18 cellular contexts compared by ENCODE assay signal in the genomic region with DNA sequence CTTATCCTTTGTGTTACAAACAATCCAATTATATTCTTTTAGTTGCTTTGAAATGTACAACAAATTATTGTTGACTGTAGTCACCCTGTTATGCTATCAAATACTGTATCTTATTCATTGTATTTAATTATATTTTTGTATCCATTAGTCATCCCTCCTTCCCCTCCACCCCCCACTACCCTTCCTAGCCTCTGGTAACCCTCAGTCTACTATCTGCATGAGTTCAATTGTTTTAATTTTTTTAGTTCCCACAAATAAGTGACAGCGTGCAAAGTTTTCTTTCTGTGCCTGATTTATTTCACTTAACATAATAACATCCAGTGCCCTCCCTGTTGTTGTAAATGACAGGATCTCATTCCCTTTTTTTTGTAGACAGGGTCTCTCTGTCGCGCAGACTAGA. TPM values are rescaled to one million over a fixed set of nuclear protein-coding genes. Genes with fewer than 3 reads are reported as not detected.
DNase-seq lines count a peak whose midpoint lies in the region; ATAC-seq and TF ChIP-seq lines count a peak whose summit lies in the region.
"Had no signal": no experiment of that assay in that cellular context is flagged by ENCODE, and none has a peak within 500 bp of the region (broad histone marks: within the 10 kb centered on the region; RNA-seq: fewer than 3 reads in every experiment).

No MANE protein-coding gene starts in this region.

- intact Hi-C loops in Calu3 (cut with micrococcal nuclease; ENCODE audit: unreplicated experiment): no loop called here

- H3K36me3 Mint-ChIP-seq in Calu3 (ENCODE audit: insufficient read depth, unreplicated experiment) (peaks cover 81% of the 10 kb centered on the region), HFFc6 (ENCODE audit: low read depth) (peaks cover 41% of the 10 kb centered on the region), brain (peaks cover 74% of the 10 kb centered on the region), neural crest cell (ENCODE audit: low read depth) (peaks cover 34% of the 10 kb centered on the region)

- H3K9me3 Mint-ChIP-seq in Calu3 (ENCODE audit: low read depth, unreplicated experiment): peaks cover 3% of the 10 kb centered on the region
- H3K9me3 Mint-ChIP-seq in HFFc6: peaks cover 4% of the 10 kb centered on the region
- H3K9me3 Mint-ChIP-seq in brain: peaks cover 0 to 11% (median 5%) of the 10 kb centered on the region in 5 experiments
- H3K9me3 Mint-ChIP-seq in neural crest cell: peaks cover 3% of the 10 kb centered on the region

- H3K27ac Mint-ChIP-seq in Calu3 (ENCODE audit: unreplicated experiment): no peak overlapping the region
- H3K27ac Mint-ChIP-seq in HFFc6: peak overlapping the region; percentile 75
- peak overlapping the region in 2 of 5 experiments; percentile 18 to 69 for H3K27ac Mint-ChIP-seq in brain
- H3K27ac Mint-ChIP-seq in neural crest cell (ENCODE audit: unreplicated experiment): no peak overlapping the region
- H3K27ac Mint-ChIP-seq: B cell had no signal

- TF ChIP-seq CTCF in Calu3 (IDR thresholded peaks at IDR 0.05; ENCODE audit: unreplicated experiment): no peak
- TF ChIP-seq CTCF in HFFc6 (IDR thresholded peaks at IDR 0.05): no peak
- TF ChIP-seq CTCF in brain (conservative IDR thresholded peaks at IDR 0.05): no peak
- no peak for TF ChIP-seq CTCF in neural crest cell (conservative IDR thresholded peaks at IDR 0.05)

- peaks cover 47% of the 10 kb centered on the region for H3K4me1 Mint-ChIP-seq in Calu3 (ENCODE audit: low read depth, unreplicated experiment)
- peaks cover 49% of the 10 kb centered on the region for H3K4me1 Mint-ChIP-seq in HFFc6 (ENCODE audit: low read depth)
- H3K4me1 Mint-ChIP-seq in brain: peaks cover 53% of the 10 kb centered on the region
- H3K4me1 Mint-ChIP-seq in neural crest cell: peaks cover 63% of the 10 kb centered on the region

- H3K27me3 Mint-ChIP-seq in Calu3 (ENCODE audit: unreplicated experiment) (no peaks in the 10 kb centered on the region), HFFc6 (ENCODE audit: insufficient read depth) (peaks cover 5% of the 10 kb centered on the region), brain (peaks cover 11% of the 10 kb centered on the region), neural crest cell (ENCODE audit: low read depth) (peaks cover 4% of the 10 kb centered on the region)
- H3K27me3 Mint-ChIP-seq: B cell had no signal

- no peak for DNase-seq in Calu3
- no peak for DNase-seq in HFFc6
- no peak for DNase-seq in neural crest cell (ENCODE audit: low read depth, low spot score)
- DNase-seq in stimulated activated CD4-positive, alpha-beta T cell treated with anti-CD3 and anti-CD28 coated beads, Interleukin-2, amount 100 ng/mL, for 24 hours: no peak
- no peak for DNase-seq in medulla oblongata (ENCODE audit: extremely low spot score)
- DNase-seq in NOMO-1 (lab: John Stamatoyannopoulos, UW; ENCODE audit: unreplicated experiment in 2 of 2): no peak
- DNase-seq: DMS153, H9, left ventricle myocardium superior, NCI-H187 treated with DMSO at 0.1 percent for 48 hours, SIG-M5, spleen, T-helper 9 cell, transverse colon had no signal

- H3K4me3 Mint-ChIP-seq in Calu3 (ENCODE audit: low read depth, unreplicated experiment): peak overlapping the region; percentile 95
- peak overlapping the region; percentile 43 for H3K4me3 Mint-ChIP-seq in HFFc6
- H3K4me3 Mint-ChIP-seq in brain: peak overlapping the region; percentile 20 to 76 (median 45)
- peak overlapping the region; percentile 85 for H3K4me3 Mint-ChIP-seq in neural crest cell
- H3K4me3 Mint-ChIP-seq: B cell had no signal

- no peak for ATAC-seq in GM21447 (IDR thresholded peaks at IDR 0.05; ENCODE audit: unreplicated experiment)
- ATAC-seq: gastroesophageal sphincter, left ventricle myocardium superior had no signal

- CTCF ChIA-PET in Calu3 (lab: Charles Lee): interaction anchor here (0.8 kb wide), 1 partner anchor 71 kb away, joined by 4 read pairs; no protein-coding TSS in a partner anchor

- BruUV-seq in Calu3 (replicated peaks; lab: Mats Ljungman, UMichigan): no TSS peak

RNA-seq across cellular contexts. Expression of a gene that starts 4.5 kb away (rescaled TPM):
- 169 and 174 TPM in 2 replicates for total RNA-seq in Calu3 (2022)
- 100 to 1,000 TPM; 158 to 181 (median 175) TPM for total RNA-seq in HFFc6 (2021; fragmentation: NEBNext Ultra II Directional; extraction: Animal tissue kit (Norgen Biotek cat#: 25700))
- 169 TPM for polyA plus RNA-seq in brain (ENCODE audit: insufficient read depth, low read depth, low replicate concordance)
- 272 and 280 TPM in 2 replicates for total RNA-seq in neural crest cell

RNA-seq across cellular contexts. Expression of a gene that starts 21.6 kb away (rescaled TPM):
- total RNA-seq in Calu3 (2022): 73.0 and 85.2 TPM in 2 replicates
- 10 to 100 TPM; 43.9 to 66.1 (median 55.2) TPM for total RNA-seq in HFFc6 (2021; fragmentation: NEBNext Ultra II Directional; extraction: Animal tissue kit (Norgen Biotek cat#: 25700))
- polyA plus RNA-seq in brain (ENCODE audit: insufficient read depth, low read depth, low replicate concordance): 16.6 TPM
- 103 and 104 TPM in 2 replicates for total RNA-seq in neural crest cell

Comparison
In these comparisons a context has a peak if more than half of its experiments do, and no peak if none do; other contexts are left out.
1. H3K4me3 Mint-ChIP-seq: peak in every context shown above with its lines; median percentile 95 in Calu3; 85 in neural crest cell; 45 in brain; 43 in HFFc6.